ENCODE assay signal across 10 cellular contexts in the genomic region with DNA sequence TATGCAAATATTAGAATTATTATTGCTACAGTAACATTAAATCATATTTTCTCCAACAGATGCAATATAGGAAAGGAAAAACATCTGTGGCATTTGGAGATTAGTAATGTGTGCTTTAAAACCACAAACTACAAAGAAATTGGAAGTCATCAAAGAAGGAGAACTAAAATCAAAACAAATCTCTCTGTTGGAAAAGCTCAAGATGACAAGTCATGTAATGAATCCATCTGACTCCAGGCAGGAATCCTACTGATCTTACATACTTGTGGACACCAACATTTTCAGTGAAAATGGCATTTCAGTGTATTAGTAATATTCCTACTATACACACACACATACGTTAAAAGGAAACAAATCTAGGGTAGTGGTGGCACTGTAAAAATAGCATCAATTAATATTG.
"Had no signal": no experiment of that assay in that cellular context is flagged by ENCODE, and none has a peak within 500 bp of the region (broad histone marks: within the 10 kb centered on the region; RNA-seq: fewer than 3 reads in every experiment).

No MANE protein-coding gene starts in this region.

- ATAC-seq: natural killer cell; right cardiac atrium; stimulated activated naive B cell treated with anti-CD40 and anti-IgM and Interleukin-4, amounts not matched to agents 10 μg/mL and 1 μg/mL and 100 μg/mL, for 72 hours had no signal

- H3K27me3 ChIP-seq: spleen had no signal

- H3K4me3 ChIP-seq: coronary artery, spleen had no signal

- DNase-seq: effector memory CD4-positive, alpha-beta T cell; natural killer cell; nucleus accumbens; right cardiac atrium; spleen; stimulated activated CD4-positive, alpha-beta T cell treated with anti-CD3 and anti-CD28 coated beads, Interleukin-2, amount 100 ng/mL, for 24 hours; stimulated activated naive B cell treated with anti-CD40 and anti-IgM and Interleukin-4, amounts not matched to agents 10 μg/mL and 1 μg/mL and 100 μg/mL, for 72 hours; substantia nigra; T-helper 2 cell had no signal

- H3K36me3 ChIP-seq: spleen had no signal

- H3K4me1 ChIP-seq: spleen had no signal
